In the genomic region with DNA sequence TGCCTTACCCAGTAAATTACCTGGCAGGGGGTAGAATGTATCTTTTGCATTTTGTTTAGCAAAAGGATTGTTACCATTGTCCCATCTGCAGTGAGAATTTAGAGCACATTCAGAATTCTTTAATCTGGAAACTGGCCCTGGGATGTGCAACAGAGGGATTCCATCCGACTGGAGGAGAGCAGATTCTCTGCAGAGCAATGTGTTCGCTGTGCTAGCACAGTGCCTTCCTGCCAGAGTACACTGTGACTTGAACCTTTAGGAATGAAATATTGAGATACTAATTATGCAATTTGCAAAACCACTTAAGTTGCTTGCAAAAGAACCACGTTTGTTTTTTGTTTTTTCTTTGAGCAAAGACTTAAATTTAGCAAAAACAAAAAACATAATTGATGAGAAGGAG, we compare ENCODE assay signal across 26 cellular contexts. TPM values are rescaled to one million over a fixed set of nuclear protein-coding genes. Genes with fewer than 3 reads are reported as not detected.
"Had no signal": no experiment of that assay in that cellular context is flagged by ENCODE, and none has a peak within 500 bp of the region (broad histone marks: within the 10 kb centered on the region; RNA-seq: fewer than 3 reads in every experiment).

No MANE protein-coding gene starts in this region.

- DNase-seq: activated CD4-positive, alpha-beta T cell treated with anti-CD3 and anti-CD28 coated beads for 48 hours; activated CD4-positive, alpha-beta T cell treated with anti-CD3 and anti-CD28 coated beads, Interleukin-2, amount 50 U/mL, for 48 hours; activated CD4-positive, CD25-positive, alpha-beta regulatory T cell treated with anti-CD3 and anti-CD28 coated beads, Interleukin-2, amount 50 U/mL, for 72 hours; activated CD8-positive, alpha-beta memory T cell treated with anti-CD3 and anti-CD28 coated beads for 24 hours; activated effector memory CD4-positive, alpha-beta T cell treated with anti-CD3 and anti-CD28 coated beads, Interleukin-2, amount 50 U/mL, for 16 hours; activated naive CD4-positive, alpha-beta T cell treated with Interleukin-2 at 50 U/mL for 16 hours; activated naive CD8-positive, alpha-beta T cell treated with anti-CD3 and anti-CD28 coated beads, Interleukin-2, amount 50 U/mL, for 24 hours; activated T-cell treated with anti-CD3 and anti-CD28 coated beads, Interleukin-2, amount 50 U/mL, for 4 hours; amygdala; MG63; MV-4-11; NCI-H1092 treated with DMSO at 0.1 percent for 48 hours; NCI-H1417 treated with DMSO at 0.1 percent for 48 hours; NCI-H1694; NCI-H2029; NCI-H510A treated with DMSO at 0.1 percent for 48 hours; NCI-H69; NK-92 treated with Interleukin-12 subunit alpha and Interleukin-12 subunit beta, amount 100 ng/mL, for 24 hours; PC-3; SIG-M5; T-helper 17 cell; T-helper 9 cell had no signal

- H3K9ac ChIP-seq: KMS-11 had no signal

- H3K36me3 ChIP-seq: MG63 had no signal

- H3K9me3 ChIP-seq: MG63 had no signal

- H3K4me2 ChIP-seq: KMS-11 had no signal

- H3K27me3 ChIP-seq: MG63 had no signal

- H3K27ac ChIP-seq: KMS-11 had no signal

- H3K4me3 ChIP-seq: MG63 had no signal

- ATAC-seq: activated naive CD4-positive, alpha-beta T cell treated with anti-CD3 and anti-CD28 coated beads, Interleukin-2, amount 50 U/mL, for 72 hours; activated naive CD8-positive, alpha-beta T cell treated with anti-CD3 and anti-CD28 coated beads, Interleukin-2, amount 50 U/mL, for 24 hours; activated T-cell treated with anti-CD3 and anti-CD28 coated beads, Interleukin-2, amount 50 U/mL, for 4 hours; PC-3; T-helper 17 cell had no signal

RNA-seq across cellular contexts. Expression of a gene that starts 22.5 kb away (rescaled TPM):
- total RNA-seq: activated naive CD4-positive, alpha-beta T cell treated with anti-CD3 and anti-CD28 coated beads, Interleukin-2, amount 50 U/mL, for 72 hours; activated T-cell treated with anti-CD3 and anti-CD28 coated beads, Interleukin-2, amount 50 U/mL, for 4 hours; astrocyte; T-helper 17 cell; WTC11 had no signal
